10 cellular contexts compared by ENCODE assay signal in genomic region chr6:142833054-142833453, GRCh38.
DNase-seq lines count a peak whose midpoint lies in the region; ATAC-seq, FAIRE-seq and TF ChIP-seq lines count a peak whose summit lies in the region.
"Had no signal": no experiment of that assay in that cellular context is flagged by ENCODE, and none has a peak within 500 bp of the region (broad histone marks: within the 10 kb centered on the region; RNA-seq: fewer than 3 reads in every experiment).

No MANE protein-coding gene starts in this region.

- no peaks in the 10 kb centered on the region for H3K27me3 ChIP-seq in BJ (ENCODE audit: control insufficient read depth, insufficient read depth, low read length)
- H3K27me3 ChIP-seq in HepG2 (ENCODE audit: control insufficient read depth in 1 of 2, insufficient read depth in 2 of 2, low read length in 2 of 2): no peaks in the 10 kb centered on the region

- DNase-seq in BJ (ENCODE audit: low read depth): peak; percentile 74
- DNase-seq in HK-2 (ENCODE audit: unreplicated experiment): peak; percentile 33
- DNase-seq in activated naive CD8-positive, alpha-beta T cell treated with anti-CD3 and anti-CD28 coated beads, Interleukin-2, amount 50 U/mL, for 24 hours: no peak
- no peak for DNase-seq in HepG2 (ENCODE audit: low spot score)
- DNase-seq in AML-193 (lab: John Stamatoyannopoulos, UW): no peak
- DNase-seq in Kasumi-1 (lab: John Stamatoyannopoulos, UW): no peak
- no peak for DNase-seq in coronary artery (ENCODE audit: low spot score)

- no peak for TF ChIP-seq EP300 in HepG2 (IDR thresholded peaks at IDR 0.05; ENCODE audit: low read depth in 2 of 2, low read length in 2 of 2)
- no peak for TF ChIP-seq EP300 in HepG2 (CRISPR knock-in tag; IDR thresholded peaks at IDR 0.05; ENCODE audit: borderline replicate concordance)

- peaks cover 79% of the 10 kb centered on the region for H3K4me1 Mint-ChIP-seq in activated naive CD8-positive, alpha-beta T cell treated with anti-CD3 and anti-CD28 coated beads, Interleukin-2, amount 50 U/mL, for 24 hours

- H3K27ac ChIP-seq in HepG2 (ENCODE audit: extremely low read length, insufficient read depth, low read length): no peak overlapping the region
- no peak overlapping the region for H3K27ac ChIP-seq in coronary artery

- H3K4me1 ChIP-seq in HepG2 (ENCODE audit: insufficient read depth, low read length): no peaks in the 10 kb centered on the region

- H3K4me3 ChIP-seq in BJ (ENCODE audit: low read depth, low read length): no peak overlapping the region
- H3K4me3 ChIP-seq in HepG2 (replicated peaks in 1 of 3; ENCODE audit: insufficient read depth in 1 of 3, low read depth in 2 of 3, low read length in 3 of 3): no peak overlapping the region
- no peak overlapping the region for H3K4me3 ChIP-seq in coronary artery

- TF ChIP-seq CTCF in BJ (IDR thresholded peaks at IDR 0.05; ENCODE audit: insufficient read depth, low read depth, low read length): no peak
- no peak for TF ChIP-seq CTCF in HepG2 (CRISPR knock-in tag; IDR thresholded peaks at IDR 0.05)
- TF ChIP-seq CTCF in coronary artery (IDR thresholded peaks at IDR 0.05): no peak

- H3K36me3 Mint-ChIP-seq in activated naive CD8-positive, alpha-beta T cell treated with anti-CD3 and anti-CD28 coated beads, Interleukin-2, amount 50 U/mL, for 24 hours (ENCODE audit: low read depth): peaks cover 40% of the 10 kb centered on the region

- H3K4me2 ChIP-seq in HepG2 (ENCODE audit: low read depth, low read length): no peak overlapping the region

- H4K20me1 ChIP-seq in HepG2 (ENCODE audit: insufficient read depth, low read length): no peaks in the 10 kb centered on the region

- TF ChIP-seq RAD21 in HepG2 (CRISPR knock-in tag; IDR thresholded peaks at IDR 0.05): no peak

- 91% methylated on average over 1 of the region's 1 CpG for WGBS in HepG2 (ENCODE audit: low lambda C conversion rate)

- H3K36me3 ChIP-seq in BJ (ENCODE audit: control insufficient read depth, insufficient read depth, low read length) (no peaks in the 10 kb centered on the region), HepG2 (replicated peaks in 1 of 2; ENCODE audit: control insufficient read depth in 1 of 2, insufficient read depth in 2 of 2, low read length in 2 of 2) (no peaks in the 10 kb centered on the region; a peak in 1 of 5 replicates)

- in situ Hi-C loops in HepG2 (cut with HindIII; ENCODE audit: extremely low pct_ligation_motif_present, low pct_unique_long_range_greater_than_20kb): no loop called here

- no peaks in the 10 kb centered on the region for H3K79me2 ChIP-seq in HepG2 (ENCODE audit: insufficient read depth, low read length)

- no TSS peak for BruUV-seq in HepG2 (replicated peaks; lab: Mats Ljungman, UMichigan)

- H3K4me3 Mint-ChIP-seq in activated naive CD8-positive, alpha-beta T cell treated with anti-CD3 and anti-CD28 coated beads, Interleukin-2, amount 50 U/mL, for 24 hours: peak overlapping the region; percentile 12

- H3K9me3 Mint-ChIP-seq in activated naive CD8-positive, alpha-beta T cell treated with anti-CD3 and anti-CD28 coated beads, Interleukin-2, amount 50 U/mL, for 24 hours: peaks cover 8% of the 10 kb centered on the region

- no peak overlapping the region for H3K9ac ChIP-seq in HepG2 (ENCODE audit: insufficient read depth, low read depth, low read length)

- POLR2A ChIA-PET in BJ (lab: Charles Lee): no interaction called here
- POLR2A ChIA-PET in HepG2 (lab: Yijun Ruan, JAX): no interaction called here

- H2AFZ ChIP-seq in HepG2 (ENCODE audit: low read length): no peak overlapping the region

- no peak for TF ChIP-seq POLR2A in HepG2 (IDR thresholded peaks at IDR 0.05; ENCODE audit: insufficient read depth in 1 of 2, low read depth in 2 of 2, low read length in 2 of 2)

- CTCF ChIA-PET in BJ (lab: Yijun Ruan, JAX): interaction anchor here (0.6 kb wide), 1 partner anchor 43 kb away, joined by 3 read pairs; no protein-coding TSS in a partner anchor
- CTCF ChIA-PET in HepG2 (lab: Yijun Ruan, JAX; ENCODE audit: low intra/inter-chr PET ratio, low total read pairs): no interaction called here

- no peaks in the 10 kb centered on the region for H3K9me3 ChIP-seq in HepG2 (ENCODE audit: low read length)

- H3K27ac Mint-ChIP-seq in activated naive CD8-positive, alpha-beta T cell treated with anti-CD3 and anti-CD28 coated beads, Interleukin-2, amount 50 U/mL, for 24 hours: peak overlapping the region; percentile 82

- no peak for FAIRE-seq in HepG2 (lab: Jason Lieb, UNC)
- FAIRE-seq: HTR-8/SVneo, TTC549 had no signal

- no peaks in the 10 kb centered on the region for H3K27me3 Mint-ChIP-seq in activated naive CD8-positive, alpha-beta T cell treated with anti-CD3 and anti-CD28 coated beads, Interleukin-2, amount 50 U/mL, for 24 hours

- intact Hi-C loops in HepG2 (cut with micrococcal nuclease; ENCODE audit: unreplicated experiment): no loop called here

- peak; percentile 87 for ATAC-seq in activated naive CD8-positive, alpha-beta T cell treated with anti-CD3 and anti-CD28 coated beads, Interleukin-2, amount 50 U/mL, for 24 hours
- ATAC-seq in HepG2 (no peak), HG03432 (IDR thresholded peaks at IDR 0.05; ENCODE audit: unreplicated experiment) (no peak)

TF ChIP-seq in HepG2, 621 proteins besides CTCF, POLR2A, EP300 and RAD21:
- no peak for TF ChIP-seq MXD3 (CRISPR knock-in tag; IDR thresholded peaks at IDR 0.05)
- TF ChIP-seq CREB1 (IDR thresholded peaks at IDR 0.05): peak; percentile 11; the same call in 1 of the 2 replicates
- no peak for TF ChIP-seq CREB1 (CRISPR knock-in tag; IDR thresholded peaks at IDR 0.05)
TF ChIP-seq in HepG2: peak in this region for 1.

Comparison
In these comparisons a context has a peak if more than half of its experiments do, and no peak if none do; other contexts are left out.
1. DNase-seq: peak in BJ (single experiment) and HK-2 (single experiment); none in activated naive CD8-positive, alpha-beta T cell treated with anti-CD3 and anti-CD28 coated beads, Interleukin-2, amount 50 U/mL, for 24 hours (single experiment), HepG2 (single experiment), AML-193 (0 of 2), Kasumi-1 (0 of 2) and coronary artery (single experiment).